In genomic region chrX:2584216-2584615, GRCh38 we compare ENCODE assay signal across 3 cellular contexts.
TF ChIP-seq lines count a peak whose summit lies in the region.

No MANE protein-coding gene starts in this region.

TF ChIP-seq in A549, 52 proteins besides CTCF, POLR2A, EP300 and RAD21:
- no peak for TF ChIP-seq HOXB13 (CRISPR knock-in tag; IDR thresholded peaks at IDR 0.05; ENCODE audit: low read depth)
- TF ChIP-seq ZC3H11A (IDR thresholded peaks at IDR 0.05) = no peak
- no peak for TF ChIP-seq BHLHE40 (IDR thresholded peaks at IDR 0.05; ENCODE audit: low read depth, low read length)
- no peak for TF ChIP-seq MAZ (IDR thresholded peaks at IDR 0.05; ENCODE audit: borderline replicate concordance, low read depth, low read length)
- no peak for TF ChIP-seq NFE2L2 (conservative IDR thresholded peaks at IDR 0.05; ENCODE audit: low read length)

TF ChIP-seq in H1, 55 proteins besides CTCF, POLR2A, EP300 and RAD21:
- no peak for TF ChIP-seq ZNF274 (IDR thresholded peaks at IDR 0.05; ENCODE audit: borderline replicate concordance, extremely low read depth, low read length)
- TF ChIP-seq USF2 (IDR thresholded peaks at IDR 0.05; ENCODE audit: low read length) = no peak
- TF ChIP-seq KDM4A (IDR thresholded peaks at IDR 0.05; ENCODE audit: low read depth, low read length, severe bottlenecking) = no peak
- TF ChIP-seq SP2 (IDR thresholded peaks at IDR 0.05; ENCODE audit: low read length) = no peak
- no peak for TF ChIP-seq PHF8 (conservative IDR thresholded peaks at IDR 0.05; ENCODE audit: low read depth, low read length)
- no peak for TF ChIP-seq HDAC6 (IDR thresholded peaks at IDR 0.05; ENCODE audit: low read depth, low read length)
TF ChIP-seq in H1: peak in this region for 0.

TF ChIP-seq in neural cell, 6 proteins besides CTCF, POLR2A, EP300 and RAD21:
- peak; percentile 44 for TF ChIP-seq POLR2AphosphoS5 (IDR thresholded peaks at IDR 0.05)
- TF ChIP-seq SMC3 (conservative IDR thresholded peaks at IDR 0.05; ENCODE audit: poor library complexity) = no peak
